Comparison of ENCODE assay signal across 8 cellular contexts in the genomic region with DNA sequence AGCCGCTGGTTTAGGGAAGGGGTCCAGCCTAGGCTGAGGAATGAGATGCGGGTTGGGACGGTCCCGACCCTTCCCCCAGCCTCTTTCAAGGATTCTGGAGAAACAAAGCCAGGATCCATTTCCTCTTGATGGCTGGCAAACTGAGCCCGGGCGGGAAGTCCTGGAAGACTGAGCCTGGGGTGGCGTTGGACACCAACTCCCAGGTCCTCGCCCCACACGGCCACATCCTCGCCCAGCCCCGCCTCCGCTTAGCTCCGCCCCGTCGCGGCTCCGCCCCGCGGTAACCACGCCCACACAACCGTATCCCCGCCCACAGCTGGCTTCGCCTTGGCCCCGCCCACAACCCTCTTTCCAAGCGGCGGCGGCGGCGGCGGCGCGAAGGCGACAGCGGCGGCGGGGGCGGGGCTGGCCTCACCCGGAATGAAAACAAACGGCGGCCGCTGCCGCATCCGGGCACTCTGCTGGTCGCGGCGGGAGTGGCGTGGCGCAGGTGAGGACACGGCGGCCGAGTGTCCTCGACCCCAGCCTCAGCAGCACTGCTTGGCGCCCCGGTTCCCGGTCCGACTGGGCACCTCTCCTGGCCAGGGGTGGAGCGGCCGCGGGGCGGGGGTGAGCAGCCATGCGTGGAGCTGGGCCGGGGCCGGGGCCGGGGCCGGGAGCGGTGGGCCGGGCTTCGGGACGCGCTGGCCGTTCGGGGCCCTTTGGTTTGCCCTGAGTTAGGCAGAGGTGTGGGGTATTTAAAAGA. TPM values are rescaled to one million over a fixed set of nuclear protein-coding genes. Genes with fewer than 3 reads are reported as not detected.
A peak's percentile ranks its signal among the peaks of the same experiment; 100 is the strongest.
DNase-seq lines count a peak whose midpoint lies in the region; ATAC-seq, FAIRE-seq and TF ChIP-seq lines count a peak whose summit lies in the region.

TSS of gene NUB1 (plus strand) at position 456 of the 745 bp plus-strand sequence. CDS start 3,538 bp downstream, outside the sequence.

- peaks cover 39% of the 10 kb centered on the region for H3K4me1 Mint-ChIP-seq in activated CD4-positive, alpha-beta memory T cell treated with anti-CD3 and anti-CD28 coated beads for 36 hours (ENCODE audit: low read depth)

- peaks cover 2 to 9% of the 10 kb centered on the region in 2 experiments; a peak in 3 of 5 replicates for H3K36me3 ChIP-seq in HepG2 (replicated peaks in 1 of 2; ENCODE audit: control insufficient read depth in 1 of 2, insufficient read depth in 2 of 2, low read length in 2 of 2)

- CTCF ChIA-PET in activated CD4-positive, alpha-beta memory T cell treated with anti-CD3 and anti-CD28 coated beads for 36 hours (lab: Charles Lee): interaction anchor here (0.6 to 4.6 kb wide), 9 partner anchors 9 to 115 kb away, joined by 3 to 27 read pairs (median 5); partner anchors contain the start of gene ABCF2
- CTCF ChIA-PET in HepG2 (lab: Yijun Ruan, JAX; ENCODE audit: low intra/inter-chr PET ratio, low total read pairs): interaction anchor here (1.5 kb wide), 1 partner anchor 26 kb away, joined by 5 read pairs; no protein-coding TSS in a partner anchor

- H3K4me2 ChIP-seq in HepG2 (ENCODE audit: low read depth, low read length): peak within 1 kb of the TSS; percentile 80

- ATAC-seq in GM19035 (IDR thresholded peaks at IDR 0.05; ENCODE audit: unreplicated experiment) (peak; percentile 61), HG03442 (IDR thresholded peaks at IDR 0.05; ENCODE audit: unreplicated experiment) (peak; percentile 50), HepG2 (peak; percentile 91)

- TF ChIP-seq POLR2A in HepG2 (IDR thresholded peaks at IDR 0.05; ENCODE audit: insufficient read depth in 1 of 2, low read depth in 2 of 2, low read length in 2 of 2): peak; percentile 65 to 91

- WGBS in HepG2 (ENCODE audit: low lambda C conversion rate): 13% methylated on average over 23 of the region's 72 CpGs

- peak within 1 kb of the TSS; percentile 85 for H3K9ac ChIP-seq in HepG2 (ENCODE audit: insufficient read depth, low read depth, low read length)

- H3K4me3 Mint-ChIP-seq in activated CD4-positive, alpha-beta memory T cell treated with anti-CD3 and anti-CD28 coated beads for 36 hours: peak within 1 kb of the TSS; percentile 76

- H3K4me3 ChIP-seq in AG10803 (ENCODE audit: low read length): peak within 1 kb of the TSS; percentile 69
- peak within 1 kb of the TSS; percentile 70 to 99 (median 79) for H3K4me3 ChIP-seq in HepG2 (replicated peaks in 1 of 3; ENCODE audit: insufficient read depth in 1 of 3, low read depth in 2 of 3, low read length in 3 of 3)

- peaks cover 13% of the 10 kb centered on the region for H3K79me2 ChIP-seq in HepG2 (ENCODE audit: insufficient read depth, low read length)

- H3K9me3 Mint-ChIP-seq in activated CD4-positive, alpha-beta memory T cell treated with anti-CD3 and anti-CD28 coated beads for 36 hours: peaks cover 9% of the 10 kb centered on the region

- TF ChIP-seq EP300 in HepG2 (IDR thresholded peaks at IDR 0.05; ENCODE audit: low read depth in 2 of 2, low read length in 2 of 2) (0 out of 4 replicates have a peak, but pooled peaks of 1 of the 2 experiments have one; percentile 32), HepG2 (CRISPR knock-in tag; IDR thresholded peaks at IDR 0.05; ENCODE audit: borderline replicate concordance) (no peak)

- in situ Hi-C loops in HepG2 (cut with HindIII; ENCODE audit: extremely low pct_ligation_motif_present, low pct_unique_long_range_greater_than_20kb): no loop called here

- H3K27me3 ChIP-seq in HepG2 (ENCODE audit: control insufficient read depth in 1 of 2, insufficient read depth in 2 of 2, low read length in 2 of 2): no peaks in the 10 kb centered on the region

- FAIRE-seq in HepG2 (lab: Jason Lieb, UNC): no peak

- H4K20me1 ChIP-seq in HepG2 (ENCODE audit: insufficient read depth, low read length): 0 out of 2 replicates have a peak, but pooled peaks cover 3% of the 10 kb centered on the region

- intact Hi-C loops in activated CD4-positive, alpha-beta memory T cell treated with anti-CD3 and anti-CD28 coated beads for 36 hours (cut with micrococcal nuclease): loop anchor here (1.0 kb wide), 1 partner anchor 9 kb away; no protein-coding TSS in a partner anchor
- intact Hi-C loops in HepG2 (cut with micrococcal nuclease; ENCODE audit: unreplicated experiment): loop anchor here (1.0 kb wide), 1 partner anchor 9 kb away; no protein-coding TSS in a partner anchor

- H3K4me1 ChIP-seq in HepG2 (ENCODE audit: insufficient read depth, low read length): peaks cover 51% of the 10 kb centered on the region

- H2AFZ ChIP-seq in HepG2 (ENCODE audit: low read length): no peak within 1 kb of the TSS

- H3K27ac ChIP-seq in HepG2 (ENCODE audit: extremely low read length, insufficient read depth, low read length): peak within 1 kb of the TSS; percentile 72

- H3K9me3 ChIP-seq in HepG2 (ENCODE audit: low read length): no peaks in the 10 kb centered on the region

- H3K27me3 Mint-ChIP-seq in activated CD4-positive, alpha-beta memory T cell treated with anti-CD3 and anti-CD28 coated beads for 36 hours: no peaks in the 10 kb centered on the region

- H3K36me3 Mint-ChIP-seq in activated CD4-positive, alpha-beta memory T cell treated with anti-CD3 and anti-CD28 coated beads for 36 hours: peaks cover 8% of the 10 kb centered on the region

- peak within 1 kb of the TSS; percentile 81 for H3K27ac Mint-ChIP-seq in activated CD4-positive, alpha-beta memory T cell treated with anti-CD3 and anti-CD28 coated beads for 36 hours

- POLR2A ChIA-PET in activated CD4-positive, alpha-beta memory T cell treated with anti-CD3 and anti-CD28 coated beads for 36 hours (lab: Charles Lee): interaction anchor here (0.7 to 1.3 kb wide), 4 partner anchors 9 to 536 kb away, joined by 3 to 4 read pairs (median 4); partner anchors contain the start of gene ABCF2
- POLR2A ChIA-PET in HepG2 (lab: Yijun Ruan, JAX): interaction anchor here (0.8 to 3.0 kb wide), 6 partner anchors 8 to 313 kb away, joined by 3 to 11 read pairs (median 3); partner anchors contain the start of genes ABCB8, ABCF2 and CHPF2

- no peak for TF ChIP-seq CTCF in AG10803 (conservative IDR thresholded peaks at IDR 0.05; ENCODE audit: low read length)
- TF ChIP-seq CTCF in HepG2 (CRISPR knock-in tag; IDR thresholded peaks at IDR 0.05): no peak; the same call in 1 of the 2 replicates

- BruUV-seq in HepG2 (replicated peaks; lab: Mats Ljungman, UMichigan): no TSS peak

- no peak for TF ChIP-seq RAD21 in HepG2 (CRISPR knock-in tag; IDR thresholded peaks at IDR 0.05)

- peak; percentile 73 for DNase-seq in AG10803 (ENCODE audit: low read depth)
- DNase-seq in NCI-H748 treated with DMSO at 0.1 percent for 48 hours (lab: John Stamatoyannopoulos, UW): peak; percentile 82
- peak; percentile 95 for DNase-seq in activated CD4-positive, alpha-beta memory T cell treated with anti-CD3 and anti-CD28 coated beads for 36 hours
- DNase-seq in dermis blood vessel endothelial cell: peak; percentile 93
- peak; percentile 74 for DNase-seq in HepG2 (ENCODE audit: low spot score)
- peak; percentile 93 to 98 for DNase-seq in stimulated activated CD4-positive, alpha-beta T cell treated with anti-CD3 and anti-CD28 coated beads, Interleukin-2, amount 100 ng/mL, for 48 hours

TF ChIP-seq in HepG2, 621 proteins besides CTCF, POLR2A, EP300 and RAD21 (continues in another document):
- TF ChIP-seq ZBTB1 (CRISPR knock-in tag; IDR thresholded peaks at IDR 0.05; ENCODE audit: borderline replicate concordance) (no peak), MEF2D (CRISPR knock-in tag; IDR thresholded peaks at IDR 0.05) (no peak), ZFP90 (CRISPR knock-in tag; IDR thresholded peaks at IDR 0.05; ENCODE audit: borderline replicate concordance) (no peak; the same call in 1 of the 2 replicates)
- TF ChIP-seq, protein P1, sequence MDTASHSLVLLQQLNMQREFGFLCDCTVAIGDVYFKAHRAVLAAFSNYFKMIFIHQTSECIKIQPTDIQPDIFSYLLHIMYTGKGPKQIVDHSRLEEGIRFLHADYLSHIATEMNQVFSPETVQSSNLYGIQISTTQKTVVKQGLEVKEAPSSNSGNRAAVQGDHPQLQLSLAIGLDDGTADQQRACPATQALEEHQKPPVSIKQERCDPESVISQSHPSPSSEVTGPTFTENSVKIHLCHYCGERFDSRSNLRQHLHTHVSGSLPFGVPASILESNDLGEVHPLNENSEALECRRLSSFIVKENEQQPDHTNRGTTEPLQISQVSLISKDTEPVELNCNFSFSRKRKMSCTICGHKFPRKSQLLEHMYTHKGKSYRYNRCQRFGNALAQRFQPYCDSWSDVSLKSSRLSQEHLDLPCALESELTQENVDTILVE (CRISPR knock-in tag; IDR thresholded peaks at IDR 0.05): peak; percentile 91; the same call in 1 of the 2 replicates

RNA-seq across cellular contexts. Expression of gene NUB1, which starts in this region (rescaled TPM):
- total RNA-seq in activated CD4-positive, alpha-beta memory T cell treated with anti-CD3 and anti-CD28 coated beads for 36 hours: 10 to 100 TPM; 48.0 to 48.6 TPM
- total RNA-seq in dermis blood vessel endothelial cell (45.4 and 54.2 TPM in 2 replicates), HepG2 (2016; rRNA removed; fragmentation: Illumina TruSeq; extraction: Trizol) (37.0 and 47.3 TPM in 2 replicates)
- 4.7 and 6.0 TPM in 2 replicates for total RNA-seq in HepG2 (2016; cell fraction: cytosol; rRNA removed; fragmentation: Illumina TruSeq; extraction: Trizol; ENCODE audit: low read depth)
- 35.2 and 42.6 TPM in 2 replicates for total RNA-seq in HepG2 (2016; cell fraction: insoluble cytoplasmic fraction; rRNA removed; fragmentation: Illumina TruSeq; extraction: Trizol)
- total RNA-seq in HepG2 (2016; cell fraction: membrane; rRNA removed; fragmentation: Illumina TruSeq; extraction: Trizol): 10.8 and 12.6 TPM in 2 replicates
- 18.9 and 20.1 TPM in 2 replicates for total RNA-seq in HepG2 (2016; cell fraction: nucleus; rRNA removed; fragmentation: Illumina TruSeq; extraction: Trizol)
- polyA plus RNA-seq in HepG2 (2011; rRNA removed): 26.0 and 27.1 TPM in 2 replicates
- 19.1 and 22.8 TPM in 2 replicates for polyA plus RNA-seq in HepG2 (2011; cell fraction: cytosol; rRNA removed)
- 33.3 and 38.5 TPM in 2 replicates for polyA plus RNA-seq in HepG2 (2011; cell fraction: nucleus; rRNA removed)
- 42.2 and 43.6 TPM in 2 replicates for polyA plus RNA-seq in HepG2 (2012)
- polyA plus RNA-seq in HepG2 (2016; cell fraction: cytosol; fragmentation: Illumina TruSeq; extraction: Trizol; ENCODE audit: low read depth): 2.7 and 3.1 TPM in 2 replicates
- 47.8 and 54.9 TPM in 2 replicates for polyA plus RNA-seq in HepG2 (2016; cell fraction: insoluble cytoplasmic fraction; fragmentation: Illumina TruSeq; extraction: Trizol; ENCODE audit: low read depth)
- 6.4 and 6.9 TPM in 2 replicates for polyA plus RNA-seq in HepG2 (2016; cell fraction: membrane; fragmentation: Illumina TruSeq; extraction: Trizol; ENCODE audit: low read depth)
- polyA plus RNA-seq in HepG2 (2016; cell fraction: nucleus; fragmentation: Illumina TruSeq; extraction: Trizol; ENCODE audit: insufficient read depth, low read depth): 27.0 and 28.5 TPM in 2 replicates
- 32.1 and 35.9 TPM in 2 replicates for polyA minus RNA-seq in HepG2 (2011; rRNA and poly(A)+ RNA removed; ENCODE audit: low replicate concordance)
- polyA minus RNA-seq in HepG2 (2011; cell fraction: cytosol; rRNA and poly(A)+ RNA removed): 22.8 and 23.4 TPM in 2 replicates
- 31.8 and 46.1 TPM in 2 replicates for polyA minus RNA-seq in HepG2 (2011; cell fraction: nucleus; rRNA and poly(A)+ RNA removed)

Comparison
In these comparisons a context has a peak if more than half of its experiments do, and no peak if none do; other contexts are left out.
1. Peak in every context shown above with its lines: DNase-seq, ATAC-seq, H3K4me3 ChIP-seq and H3K27ac ChIP-seq.